Comparison of ENCODE assay signal across 14 cellular contexts in the genomic region with DNA sequence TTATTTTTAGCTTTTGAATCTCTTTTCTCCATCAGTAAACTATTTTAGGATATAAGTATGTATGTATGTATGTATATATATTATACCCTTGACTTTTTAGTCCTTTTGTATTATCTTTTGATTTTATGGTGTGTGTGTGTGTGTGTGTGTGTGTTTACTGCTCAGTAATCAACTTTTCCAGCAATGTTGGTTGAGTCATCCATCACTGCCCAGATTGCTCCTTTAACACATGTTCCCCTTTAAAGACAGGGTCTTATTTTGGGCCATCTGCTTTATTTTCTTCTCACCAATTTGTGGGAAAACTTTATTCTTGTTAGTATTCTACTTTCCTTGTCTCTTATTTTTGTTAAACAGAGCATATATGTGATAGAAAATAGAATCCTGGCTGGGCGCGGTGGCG.
"Had no signal": no experiment of that assay in that cellular context is flagged by ENCODE, and none has a peak within 500 bp of the region (broad histone marks: within the 10 kb centered on the region; RNA-seq: fewer than 3 reads in every experiment).

No MANE protein-coding gene starts in this region.

- H3K36me3 ChIP-seq: brain microvascular endothelial cell, left ventricle myocardium inferior, pancreas had no signal

- H3K27ac ChIP-seq: brain microvascular endothelial cell, hepatocyte, pancreas had no signal

- DNase-seq: activated B cell treated with CpG ODN at 0.5 μM for 24 hours; activated CD4-positive, alpha-beta T cell treated with anti-CD3 and anti-CD28 coated beads, Interleukin-2, amount 10 ng/mL, durations not matched to agents 7 days and 5 days; activated naive CD4-positive, alpha-beta T cell treated with Interleukin-2 at 50 U/mL for 16 hours; anterior cingulate cortex; brain microvascular endothelial cell; effector CD8-positive, alpha-beta T cell; left ventricle myocardium inferior; pancreas; stimulated activated CD4-positive, alpha-beta T cell treated with anti-CD3 and anti-CD28 coated beads, Interleukin-2, amount 100 ng/mL, for 48 hours had no signal

- H3K27me3 Mint-ChIP-seq: activated B cell treated with CpG ODN at 0.5 μM for 24 hours; memory B cell; stimulated activated memory B cell treated with anti-CD40 and anti-IgM and Interleukin-4, amounts not matched to agents 10 μg/mL and 1 μg/mL and 100 μg/mL, for 72 hours had no signal

- H3K4me3 Mint-ChIP-seq: activated B cell treated with CpG ODN at 0.5 μM for 24 hours; activated CD4-positive, alpha-beta T cell treated with anti-CD3 and anti-CD28 coated beads, Interleukin-2, amount 10 ng/mL, durations not matched to agents 7 days and 5 days; activated T-helper 1 cell treated with anti-CD3 and anti-CD28 coated beads, Interleukin-12 subunit alpha, Interleukin-12 subunit beta, Interleukin-2, Interleukin-4 antibody, amounts not matched to agents 30 ng/mL and 10 ng/mL and 1 ng/mL, durations not matched to agents 14 hours and 24 hours and 36 hours; memory B cell; naive thymus-derived CD8-positive, alpha-beta T cell; stimulated activated memory B cell treated with anti-CD40 and anti-IgM and Interleukin-4, amounts not matched to agents 10 μg/mL and 1 μg/mL and 100 μg/mL, for 72 hours had no signal

- H3K4me3 ChIP-seq: hepatocyte, left ventricle myocardium inferior, pancreas had no signal

- H3K9me3 ChIP-seq: left ventricle myocardium inferior, pancreas had no signal

- H3K27ac Mint-ChIP-seq: activated B cell treated with CpG ODN at 0.5 μM for 24 hours; activated CD4-positive, alpha-beta T cell treated with anti-CD3 and anti-CD28 coated beads, Interleukin-2, amount 10 ng/mL, durations not matched to agents 7 days and 5 days; activated T-helper 1 cell treated with anti-CD3 and anti-CD28 coated beads, Interleukin-12 subunit alpha, Interleukin-12 subunit beta, Interleukin-2, Interleukin-4 antibody, amounts not matched to agents 30 ng/mL and 10 ng/mL and 1 ng/mL, durations not matched to agents 14 hours and 24 hours and 36 hours; memory B cell; naive thymus-derived CD8-positive, alpha-beta T cell; stimulated activated memory B cell treated with anti-CD40 and anti-IgM and Interleukin-4, amounts not matched to agents 10 μg/mL and 1 μg/mL and 100 μg/mL, for 72 hours had no signal
